ENCODE assay signal across 33 cellular contexts in the genomic region with DNA sequence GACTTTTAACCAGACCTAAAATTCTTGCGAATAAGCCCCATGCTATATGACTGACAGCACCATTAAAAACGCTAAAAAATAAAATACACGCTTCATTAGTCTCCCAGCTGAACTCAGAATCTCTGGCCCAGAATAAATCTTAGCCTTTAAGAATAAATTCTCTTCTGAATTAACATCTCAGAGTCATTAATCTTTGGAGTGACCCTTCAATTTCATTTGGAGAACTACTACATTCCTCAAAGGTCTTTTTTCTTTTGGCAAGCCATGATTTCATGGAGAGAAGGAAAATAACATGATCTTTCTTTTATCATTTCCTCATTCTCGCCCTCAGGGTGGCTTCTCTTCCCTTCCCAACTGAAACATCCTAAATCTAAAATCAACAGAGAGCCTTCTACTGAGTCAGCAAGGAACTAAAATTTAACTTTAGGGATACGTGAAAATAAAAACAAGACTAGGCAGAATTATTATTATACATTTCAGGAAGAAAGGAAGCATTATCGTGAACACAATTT.
DNase-seq lines count a peak whose midpoint lies in the region; ATAC-seq, FAIRE-seq and TF ChIP-seq lines count a peak whose summit lies in the region.
"Had no signal": no experiment of that assay in that cellular context is flagged by ENCODE, and none has a peak within 500 bp of the region (broad histone marks: within the 10 kb centered on the region; RNA-seq: fewer than 3 reads in every experiment).

No MANE protein-coding gene starts in this region.

- no peaks in the 10 kb centered on the region for H3K27me3 ChIP-seq in Karpas-422 (ENCODE audit: low read length)
- H3K27me3 ChIP-seq in astrocyte (ENCODE audit: insufficient read depth, low read length): no peaks in the 10 kb centered on the region
- H3K27me3 ChIP-seq: breast epithelium had no signal

- peaks cover 3% of the 10 kb centered on the region; the same call in 1 of the 2 replicates for H4K20me1 ChIP-seq in Karpas-422 (ENCODE audit: insufficient read depth, low read depth, low read length)
- H4K20me1 ChIP-seq in astrocyte (ENCODE audit: insufficient read depth, low read length): no peaks in the 10 kb centered on the region

- H3K79me2 ChIP-seq in Karpas-422 (ENCODE audit: low read length): no peaks in the 10 kb centered on the region
- H3K79me2 ChIP-seq in astrocyte (ENCODE audit: insufficient read depth, low read length): no peaks in the 10 kb centered on the region

- no peak for FAIRE-seq in astrocyte (lab: Jason Lieb, UNC)
- FAIRE-seq: D721Med, H1, HTR-8/SVneo, K562 had no signal

- H2AFZ ChIP-seq in Karpas-422 (ENCODE audit: low read length) (no peak overlapping the region), astrocyte (ENCODE audit: low read depth, low read length) (no peak overlapping the region)

- H3K27ac ChIP-seq in Karpas-422 (ENCODE audit: low read length) (peak overlapping the region; percentile 65), astrocyte (ENCODE audit: low read depth, low read length) (peak overlapping the region; percentile 96)
- H3K27ac ChIP-seq: breast epithelium, epithelial cell of prostate, left ventricle myocardium inferior, skin epidermis had no signal

- no peaks in the 10 kb centered on the region for H3K9me3 ChIP-seq in Karpas-422 (ENCODE audit: low read length)
- no peaks in the 10 kb centered on the region for H3K9me3 ChIP-seq in astrocyte (ENCODE audit: insufficient read depth, low read depth, low read length)
- H3K9me3 ChIP-seq: breast epithelium, left ventricle myocardium inferior had no signal

- H3K36me3 Mint-ChIP-seq in astrocyte (ENCODE audit: low read depth, unreplicated experiment) (no peaks in the 10 kb centered on the region), type B pancreatic cell (no peaks in the 10 kb centered on the region)
- H3K36me3 Mint-ChIP-seq: CD4-positive, CD25-positive, alpha-beta regulatory T cell had no signal

- no peaks in the 10 kb centered on the region for H3K9me2 ChIP-seq in Karpas-422 (replicated peaks; ENCODE audit: insufficient read depth, low read length)

- peak overlapping the region; percentile 83 for H3K27ac Mint-ChIP-seq in astrocyte (ENCODE audit: unreplicated experiment)
- H3K27ac Mint-ChIP-seq in type B pancreatic cell: peak overlapping the region; percentile 35
- H3K27ac Mint-ChIP-seq: activated CD4-positive, alpha-beta memory T cell treated with anti-CD3 and anti-CD28 coated beads, Interleukin-2, amount 10 ng/mL, durations not matched to agents 7 days and 5 days; activated T-helper 1 cell treated with anti-CD3 and anti-CD28 coated beads, Interleukin-12 subunit alpha, Interleukin-12 subunit beta, Interleukin-2, Interleukin-4 antibody, amounts not matched to agents 30 ng/mL and 10 ng/mL and 1 ng/mL, durations not matched to agents 14 hours and 24 hours and 36 hours; CD4-positive, CD25-positive, alpha-beta regulatory T cell; stimulated activated memory B cell treated with anti-CD40 and anti-IgM and Interleukin-4, amounts not matched to agents 10 μg/mL and 1 μg/mL and 100 μg/mL, for 72 hours had no signal

- TF ChIP-seq CTCF in astrocyte (IDR thresholded peaks at IDR 0.05; ENCODE audit: insufficient read depth, low read depth, low read length) (no peak), type B pancreatic cell (conservative IDR thresholded peaks at IDR 0.05) (no peak)

- H3K4me2 ChIP-seq in Karpas-422 (ENCODE audit: low read depth, low read length, poor library complexity, severe bottlenecking) (peak overlapping the region; percentile 58), astrocyte (ENCODE audit: low read length) (peak overlapping the region; percentile 24)

- no peaks in the 10 kb centered on the region for H3K9me3 Mint-ChIP-seq in astrocyte (ENCODE audit: unreplicated experiment)
- no peaks in the 10 kb centered on the region for H3K9me3 Mint-ChIP-seq in type B pancreatic cell
- H3K9me3 Mint-ChIP-seq: activated CD4-positive, alpha-beta memory T cell treated with anti-CD3 and anti-CD28 coated beads, Interleukin-2, amount 10 ng/mL, durations not matched to agents 7 days and 5 days; activated T-helper 1 cell treated with anti-CD3 and anti-CD28 coated beads, Interleukin-12 subunit alpha, Interleukin-12 subunit beta, Interleukin-2, Interleukin-4 antibody, amounts not matched to agents 30 ng/mL and 10 ng/mL and 1 ng/mL, durations not matched to agents 14 hours and 24 hours and 36 hours; stimulated activated memory B cell treated with anti-CD40 and anti-IgM and Interleukin-4, amounts not matched to agents 10 μg/mL and 1 μg/mL and 100 μg/mL, for 72 hours had no signal

- peaks cover 50% of the 10 kb centered on the region for H3K4me1 ChIP-seq in Karpas-422 (ENCODE audit: low read length)
- H3K4me1 ChIP-seq in astrocyte (ENCODE audit: insufficient read depth, low read length): peaks cover 54% of the 10 kb centered on the region
- H3K4me1 ChIP-seq: breast epithelium had no signal

- H3K4me3 Mint-ChIP-seq in astrocyte (ENCODE audit: unreplicated experiment) (no peak overlapping the region), type B pancreatic cell (peak overlapping the region; percentile 5)
- H3K4me3 Mint-ChIP-seq: activated CD4-positive, alpha-beta memory T cell treated with anti-CD3 and anti-CD28 coated beads, Interleukin-2, amount 10 ng/mL, durations not matched to agents 7 days and 5 days; activated T-helper 1 cell treated with anti-CD3 and anti-CD28 coated beads, Interleukin-12 subunit alpha, Interleukin-12 subunit beta, Interleukin-2, Interleukin-4 antibody, amounts not matched to agents 30 ng/mL and 10 ng/mL and 1 ng/mL, durations not matched to agents 14 hours and 24 hours and 36 hours; CD4-positive, CD25-positive, alpha-beta regulatory T cell; naive B cell; stimulated activated memory B cell treated with anti-CD40 and anti-IgM and Interleukin-4, amounts not matched to agents 10 μg/mL and 1 μg/mL and 100 μg/mL, for 72 hours had no signal

- DNase-seq in Karpas-422 (no peak), astrocyte (ENCODE audit: low read depth) (peak; percentile 58), left kidney (ENCODE audit: low read depth, low spot score) (peak; percentile 70), type B pancreatic cell (ENCODE audit: extremely low spot score, unreplicated experiment) (no peak), medulla oblongata (ENCODE audit: extremely low spot score) (no peak), cerebellum (ENCODE audit: low spot score) (no peak)
- DNase-seq: activated CD4-positive, alpha-beta memory T cell treated with anti-CD3 and anti-CD28 coated beads, Interleukin-2, amount 10 ng/mL, durations not matched to agents 7 days and 5 days; activated CD4-positive, CD25-positive, alpha-beta regulatory T cell treated with anti-CD3 and anti-CD28 coated beads, Interleukin-2, amount 50 U/mL, for 72 hours; activated CD8-positive, alpha-beta memory T cell treated with anti-CD3 and anti-CD28 coated beads, Interleukin-2, amount 50 U/mL, for 48 hours; activated naive CD4-positive, alpha-beta T cell treated with Interleukin-2 at 50 U/mL for 16 hours; CD4-positive, CD25-positive, alpha-beta regulatory T cell; DND-41; left ventricle myocardium inferior; midbrain; naive B cell; NCI-H1092 treated with DMSO at 0.1 percent for 48 hours; NCI-H187 treated with DMSO at 0.1 percent for 48 hours; NCI-H2171; NCI-H524; Right ventricle myocardium superior; substantia nigra; T-helper 2 cell; trophoblast cell had no signal

- H3K4me1 Mint-ChIP-seq in astrocyte (ENCODE audit: low read depth, unreplicated experiment) (peaks cover 54% of the 10 kb centered on the region), type B pancreatic cell (ENCODE audit: unreplicated experiment) (peaks cover 57% of the 10 kb centered on the region)
- H3K4me1 Mint-ChIP-seq: activated CD4-positive, alpha-beta memory T cell treated with anti-CD3 and anti-CD28 coated beads, Interleukin-2, amount 10 ng/mL, durations not matched to agents 7 days and 5 days; CD4-positive, CD25-positive, alpha-beta regulatory T cell had no signal

- no peak overlapping the region for H3K9ac ChIP-seq in Karpas-422 (ENCODE audit: low read length)
- peak overlapping the region; percentile 19 for H3K9ac ChIP-seq in astrocyte (ENCODE audit: low read length)

- H3K4me3 ChIP-seq in Karpas-422 (ENCODE audit: low read length): no peak overlapping the region
- no peak overlapping the region for H3K4me3 ChIP-seq in astrocyte (ENCODE audit: insufficient read depth, low read depth, low read length)
- H3K4me3 ChIP-seq: breast epithelium, K562, left ventricle myocardium inferior, skin epidermis had no signal

- ATAC-seq in GM19023 (IDR thresholded peaks at IDR 0.05; ENCODE audit: unreplicated experiment): no peak
- ATAC-seq: K562; stimulated activated memory B cell treated with anti-CD40 and anti-IgM and Interleukin-4, amounts not matched to agents 10 μg/mL and 1 μg/mL and 100 μg/mL, for 72 hours had no signal

- H3K27me3 Mint-ChIP-seq in astrocyte (ENCODE audit: low read depth, unreplicated experiment): no peaks in the 10 kb centered on the region
- H3K27me3 Mint-ChIP-seq in type B pancreatic cell: peaks cover 7% of the 10 kb centered on the region
- H3K27me3 Mint-ChIP-seq: activated CD4-positive, alpha-beta memory T cell treated with anti-CD3 and anti-CD28 coated beads, Interleukin-2, amount 10 ng/mL, durations not matched to agents 7 days and 5 days; CD4-positive, CD25-positive, alpha-beta regulatory T cell; naive B cell; stimulated activated memory B cell treated with anti-CD40 and anti-IgM and Interleukin-4, amounts not matched to agents 10 μg/mL and 1 μg/mL and 100 μg/mL, for 72 hours had no signal

- H3K36me3 ChIP-seq in Karpas-422 (ENCODE audit: insufficient read depth, low read length) (no peaks in the 10 kb centered on the region), astrocyte (ENCODE audit: insufficient read depth, low read length) (no peaks in the 10 kb centered on the region)
- H3K36me3 ChIP-seq: breast epithelium, left ventricle myocardium inferior had no signal

Comparison
In these comparisons a context has a peak if more than half of its experiments do, and no peak if none do; other contexts are left out.
1. DNase-seq: peak in astrocyte (single experiment) and left kidney (single experiment); none in Karpas-422 (single experiment), type B pancreatic cell (single experiment), medulla oblongata (single experiment) and cerebellum (single experiment).